15 cellular contexts compared by ENCODE assay signal in genomic region chr10:92712016-92712889, GRCh38. TPM values are rescaled to one million over a fixed set of nuclear protein-coding genes. Genes with fewer than 3 reads are reported as not detected.
DNase-seq lines count a peak whose midpoint lies in the region; ATAC-seq and TF ChIP-seq lines count a peak whose summit lies in the region.
"Had no signal": no experiment of that assay in that cellular context is flagged by ENCODE, and none has a peak within 500 bp of the region (broad histone marks: within the 10 kb centered on the region; RNA-seq: fewer than 3 reads in every experiment).

No MANE protein-coding gene starts in this region.

- no peak overlapping the region for H3K4me3 Mint-ChIP-seq in activated CD4-positive, alpha-beta T cell treated with anti-CD3 and anti-CD28 coated beads, Interleukin-2, amount 10 ng/mL, durations not matched to agents 24 days and 14 days
- H3K4me3 Mint-ChIP-seq: activated T-cell treated with anti-CD3 and anti-CD28 coated beads, Interleukin-2, amount 50 U/mL, for 24 hours had no signal

- H3K4me3 ChIP-seq in AG04449 (ENCODE audit: low read depth, low read length), result no peak overlapping the region
- H3K4me3 ChIP-seq: left ventricle myocardium inferior had no signal

- intact Hi-C loops in activated CD4-positive, alpha-beta T cell treated with anti-CD3 and anti-CD28 coated beads, Interleukin-2, amount 10 ng/mL, durations not matched to agents 24 days and 14 days (cut with micrococcal nuclease), result no loop called here

- CTCF ChIA-PET in AG04449 (lab: Yijun Ruan, JAX), result interaction anchor here (1.0 to 1.6 kb wide), 2 partner anchors 15 to 30 kb away, joined by 3 to 7 read pairs; no protein-coding TSS in a partner anchor

- peaks cover 1% of the 10 kb centered on the region for H3K4me1 Mint-ChIP-seq in activated CD4-positive, alpha-beta T cell treated with anti-CD3 and anti-CD28 coated beads, Interleukin-2, amount 10 ng/mL, durations not matched to agents 24 days and 14 days

- no peaks in the 10 kb centered on the region for H3K9me3 Mint-ChIP-seq in activated CD4-positive, alpha-beta T cell treated with anti-CD3 and anti-CD28 coated beads, Interleukin-2, amount 10 ng/mL, durations not matched to agents 24 days and 14 days
- H3K9me3 Mint-ChIP-seq: activated T-cell treated with anti-CD3 and anti-CD28 coated beads, Interleukin-2, amount 50 U/mL, for 24 hours had no signal

- peaks cover 25% of the 10 kb centered on the region for H3K27me3 Mint-ChIP-seq in activated CD4-positive, alpha-beta T cell treated with anti-CD3 and anti-CD28 coated beads, Interleukin-2, amount 10 ng/mL, durations not matched to agents 24 days and 14 days

- TF ChIP-seq CTCF in AG04449 (IDR thresholded peaks at IDR 0.05; ENCODE audit: insufficient read depth, low read length, missing control alignments), result no peak

- H3K27ac Mint-ChIP-seq in activated CD4-positive, alpha-beta T cell treated with anti-CD3 and anti-CD28 coated beads, Interleukin-2, amount 10 ng/mL, durations not matched to agents 24 days and 14 days, result no peak overlapping the region
- H3K27ac Mint-ChIP-seq: activated T-cell treated with anti-CD3 and anti-CD28 coated beads, Interleukin-2, amount 50 U/mL, for 24 hours had no signal

- H3K36me3 Mint-ChIP-seq in activated CD4-positive, alpha-beta T cell treated with anti-CD3 and anti-CD28 coated beads, Interleukin-2, amount 10 ng/mL, durations not matched to agents 24 days and 14 days (ENCODE audit: low read depth), result no peaks in the 10 kb centered on the region

- peak; percentile 64 for ATAC-seq in GM18511 (IDR thresholded peaks at IDR 0.05; ENCODE audit: unreplicated experiment)
- ATAC-seq in GM18520 (IDR thresholded peaks at IDR 0.05; ENCODE audit: unreplicated experiment), result no peak
- no peak for ATAC-seq in GM18498 (IDR thresholded peaks at IDR 0.05; ENCODE audit: unreplicated experiment)

- POLR2A ChIA-PET in AG04449 (lab: Yijun Ruan, JAX), result no interaction called here

- DNase-seq in AG04449 (ENCODE audit: low read depth, low spot score) (peak; percentile 12), NCI-H226 (peak; percentile 9), astrocyte of the hippocampus (ENCODE audit: low read depth, low spot score) (peak; percentile 76), NK-92 (lab: John Stamatoyannopoulos, UW; ENCODE audit: unreplicated experiment) (no peak)
- no peak for DNase-seq in activated CD4-positive, alpha-beta T cell treated with anti-CD3 and anti-CD28 coated beads, Interleukin-2, amount 10 ng/mL, durations not matched to agents 24 days and 14 days
- DNase-seq: activated T-cell treated with anti-CD3 and anti-CD28 coated beads, Interleukin-2, amount 50 U/mL, for 24 hours; aorta; effector CD4-positive, alpha-beta T cell; glutamatergic neuron; left ventricle myocardium inferior; occipital lobe; WERI-Rb-1 had no signal

RNA-seq across cellular contexts. Expression of gene HHEX, which starts 22.5 kb away (rescaled TPM):
- 0.19 and 0.31 TPM in 2 replicates for total RNA-seq in activated CD4-positive, alpha-beta T cell treated with anti-CD3 and anti-CD28 coated beads, Interleukin-2, amount 10 ng/mL, durations not matched to agents 24 days and 14 days

Comparison
In these comparisons a context has a peak if more than half of its experiments do, and no peak if none do; other contexts are left out.
1. DNase-seq: peak in AG04449 (single experiment), NCI-H226 (single experiment) and astrocyte of the hippocampus (single experiment); none in activated CD4-positive, alpha-beta T cell treated with anti-CD3 and anti-CD28 coated beads, Interleukin-2, amount 10 ng/mL, durations not matched to agents 24 days and 14 days (single experiment) and NK-92 (single experiment).